In the genomic region with DNA sequence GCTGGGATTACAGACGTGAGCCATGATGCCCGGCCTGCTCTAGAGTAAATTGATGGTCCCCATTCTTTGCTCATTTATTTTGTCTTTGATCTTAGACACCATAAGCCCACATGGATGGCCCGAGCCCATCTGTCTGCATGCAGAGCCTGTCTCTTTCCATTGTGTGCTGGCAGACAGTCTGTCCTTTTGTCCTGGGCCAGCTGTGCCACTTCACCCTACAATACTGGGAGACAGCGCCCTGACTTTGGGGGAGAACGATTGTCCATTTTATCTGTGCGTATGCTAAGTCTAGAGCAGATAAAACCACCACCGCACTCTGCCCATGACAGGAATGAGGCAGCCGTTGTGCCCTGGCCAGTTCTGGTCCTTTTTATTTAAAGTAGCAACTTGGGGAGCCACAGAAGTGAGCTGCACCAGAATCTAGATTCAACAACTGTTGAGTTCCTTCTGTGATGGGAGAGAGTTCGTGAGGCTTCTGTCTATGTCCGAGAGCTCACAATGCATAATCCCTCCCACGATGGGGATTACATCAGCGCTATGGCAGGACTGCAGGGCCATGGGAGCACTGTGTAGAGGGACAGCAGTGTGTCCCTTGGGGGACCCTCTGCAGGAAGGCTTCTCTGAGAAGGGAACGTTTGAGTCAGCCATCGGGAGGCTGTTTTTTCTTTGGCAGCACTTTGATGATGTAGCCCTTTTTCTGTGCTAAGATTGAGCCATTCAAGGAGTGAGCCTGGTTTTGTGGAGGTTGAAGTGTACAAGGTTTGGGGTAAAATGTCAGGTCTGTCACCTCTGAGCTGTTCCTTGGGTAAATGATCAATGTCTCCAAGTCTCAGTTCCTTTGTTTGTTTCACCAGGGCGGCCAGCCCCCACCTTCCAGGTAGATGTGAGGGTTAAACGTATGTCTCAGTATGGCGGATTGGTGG, we compare ENCODE assay signal across 15 cellular contexts. TPM values are rescaled to one million over a fixed set of nuclear protein-coding genes. Genes with fewer than 3 reads are reported as not detected.
DNase-seq lines count a peak whose midpoint lies in the region; ATAC-seq, FAIRE-seq and TF ChIP-seq lines count a peak whose summit lies in the region.
"Had no signal": no experiment of that assay in that cellular context is flagged by ENCODE, and none has a peak within 500 bp of the region (broad histone marks: within the 10 kb centered on the region; RNA-seq: fewer than 3 reads in every experiment).

No MANE protein-coding gene starts in this region.

- no peaks in the 10 kb centered on the region for H3K9me1 ChIP-seq in K562 (ENCODE audit: control insufficient read depth, insufficient read depth, low read length)

- no peaks in the 10 kb centered on the region for H3K79me2 ChIP-seq in K562 (ENCODE audit: control insufficient read depth, insufficient read depth, low read length)
- no peaks in the 10 kb centered on the region for H3K79me2 ChIP-seq in trophoblast cell (ENCODE audit: control insufficient read depth, insufficient read depth, low read length, poor library complexity)

- TF ChIP-seq EP300 in K562 (IDR thresholded peaks at IDR 0.05; ENCODE audit: low read length) = no peak

- ATAC-seq in HG02678 (IDR thresholded peaks at IDR 0.05; ENCODE audit: unreplicated experiment) = peak; percentile 52
- peak; percentile 79 for ATAC-seq in K562
- ATAC-seq in naive B cell (ENCODE audit: low read depth in 2 of 2) = no peak
- no peak for ATAC-seq in HG03159 (IDR thresholded peaks at IDR 0.05; ENCODE audit: unreplicated experiment)
- ATAC-seq in activated CD8-positive, alpha-beta T cell treated with anti-CD3 and anti-CD28 coated beads, Interleukin-2, amount 10 ng/mL, durations not matched to agents 7 days and 5 days = no peak
- ATAC-seq: foreskin keratinocyte, left colon had no signal

- peaks cover 10% of the 10 kb centered on the region; the same call in 1 of the 2 replicates for H4K20me1 ChIP-seq in BLaER1
- 0 out of 2 replicates have a peak, but pooled peaks cover 4% of the 10 kb centered on the region for H4K20me1 ChIP-seq in K562 (replicated peaks; ENCODE audit: control insufficient read depth, insufficient read depth, low read length)

- H3K27ac Mint-ChIP-seq in naive B cell = peak overlapping the region in 5 of 6 donors; percentile 69 to 91 (median 79)
- no peak overlapping the region for H3K27ac Mint-ChIP-seq in activated CD8-positive, alpha-beta T cell treated with anti-CD3 and anti-CD28 coated beads, Interleukin-2, amount 10 ng/mL, durations not matched to agents 7 days and 5 days

- H4K8ac ChIP-seq in trophoblast cell (ENCODE audit: low read depth, low read length) = no peak overlapping the region

- H2BK5ac ChIP-seq in trophoblast cell (ENCODE audit: low read depth, low read length, poor library complexity) = no peak overlapping the region

- H3K4me3 ChIP-seq in BLaER1 = no peak overlapping the region
- H3K4me3 ChIP-seq in K562 = no peak overlapping the region
- H3K4me3 ChIP-seq in trophoblast cell (ENCODE audit: low read depth, low read length) = no peak overlapping the region

- in situ Hi-C loops in K562 (cut with MboI) = no loop called here

- peaks cover 4 to 6% of the 10 kb centered on the region in 2 donors for H3K36me3 Mint-ChIP-seq in naive B cell
- H3K36me3 Mint-ChIP-seq in activated CD8-positive, alpha-beta T cell treated with anti-CD3 and anti-CD28 coated beads, Interleukin-2, amount 10 ng/mL, durations not matched to agents 7 days and 5 days (ENCODE audit: low read depth) = no peaks in the 10 kb centered on the region

- peak overlapping the region; percentile 42 for H3K4me2 ChIP-seq in BLaER1
- H3K4me2 ChIP-seq in K562 (ENCODE audit: insufficient read depth, low read length) = peak overlapping the region; percentile 23; the same call in 1 of the 2 replicates
- H3K4me2 ChIP-seq in trophoblast cell (ENCODE audit: low read length) = no peak overlapping the region

- POLR2A ChIA-PET in K562 (lab: Yijun Ruan, JAX) = interaction anchor here (0.5 to 3.6 kb wide), 2 partner anchors 12 to 462 kb away, joined by 3 to 10 read pairs; a partner anchor contains a TSS
- POLR2A ChIA-PET in activated CD8-positive, alpha-beta T cell treated with anti-CD3 and anti-CD28 coated beads, Interleukin-2, amount 10 ng/mL, durations not matched to agents 7 days and 5 days (lab: Charles Lee) = no interaction called here

- DNase-seq in K562 (ENCODE audit: extremely low read depth in 1 of 4, low spot score in 3 of 4) (peak in 1 of 4 experiments; percentile 9), naive B cell (no peak), trophoblast cell (no peak), UCSD-AML1 (lab: John Stamatoyannopoulos, UW; ENCODE audit: unreplicated experiment) (no peak)
- DNase-seq in activated CD8-positive, alpha-beta T cell treated with anti-CD3 and anti-CD28 coated beads, Interleukin-2, amount 10 ng/mL, durations not matched to agents 7 days and 5 days = no peak
- DNase-seq: activated CD4-positive, alpha-beta T cell treated with anti-CD3 and anti-CD28 coated beads for 48 hours; DMS 273 treated with DMSO at 0.1 percent for 48 hours; foreskin keratinocyte; left colon; NCI-H2081 treated with DMSO at 0.1 percent for 48 hours; stimulated activated CD4-positive, alpha-beta T cell treated with anti-CD3 and anti-CD28 coated beads, Interleukin-1b, Interleukin-23, amount 100 ng/mL, for 48 hours had no signal

- no peak overlapping the region for H3K4ac ChIP-seq in trophoblast cell (ENCODE audit: low read depth, low read length)

- no peak overlapping the region for H4K12ac ChIP-seq in trophoblast cell (ENCODE audit: low read depth, low read length)

- H4K91ac ChIP-seq in trophoblast cell (ENCODE audit: low read depth, low read length) = no peak overlapping the region

- peaks cover 0 to 2% (median 0%) of the 10 kb centered on the region in 7 donors for H3K9me3 Mint-ChIP-seq in naive B cell
- H3K9me3 Mint-ChIP-seq in activated CD8-positive, alpha-beta T cell treated with anti-CD3 and anti-CD28 coated beads, Interleukin-2, amount 10 ng/mL, durations not matched to agents 7 days and 5 days (ENCODE audit: insufficient read depth) = no peaks in the 10 kb centered on the region

- no peak overlapping the region for H2BK12ac ChIP-seq in trophoblast cell (ENCODE audit: low read length)

- no TSS peak for BruUV-seq in K562 (replicated peaks; lab: Mats Ljungman, UMichigan)

- H3K9ac ChIP-seq in BLaER1 (no peak overlapping the region), K562 (ENCODE audit: insufficient read depth in 1 of 2, low read depth in 2 of 2, low read length in 2 of 2) (peak overlapping the region in 1 of 2 experiments; percentile 70; a peak in 1 of 4 replicates), trophoblast cell (ENCODE audit: low read length) (no peak overlapping the region)

- H3K9me3 ChIP-seq in BLaER1 = no peaks in the 10 kb centered on the region
- no peaks in the 10 kb centered on the region for H3K9me3 ChIP-seq in K562 (replicated peaks; ENCODE audit: control insufficient read depth, insufficient read depth, low read depth, low read length)
- no peaks in the 10 kb centered on the region for H3K9me3 ChIP-seq in trophoblast cell (ENCODE audit: insufficient read depth, low read depth, low read length)

- CTCF ChIA-PET in K562 (lab: Yijun Ruan, JAX; ENCODE audit: low intra/inter-chr PET ratio) = no interaction called here
- CTCF ChIA-PET in activated CD8-positive, alpha-beta T cell treated with anti-CD3 and anti-CD28 coated beads, Interleukin-2, amount 10 ng/mL, durations not matched to agents 7 days and 5 days (lab: Charles Lee) = no interaction called here

- H3K27ac ChIP-seq in BLaER1 (peak overlapping the region; percentile 5), K562 (ENCODE audit: extremely low read depth, low read depth, low read length) (no peak overlapping the region), trophoblast cell (ENCODE audit: low read depth, low read length) (no peak overlapping the region)
- H3K27ac ChIP-seq: foreskin keratinocyte had no signal

- TF ChIP-seq POLR2A in K562 (conservative IDR thresholded peaks at IDR 0.05) = no peak

- no peak for TF ChIP-seq CTCF in K562 (IDR thresholded peaks at IDR 0.05 in 2 of 3, conservative IDR thresholded peaks at IDR 0.05 in 1 of 3; ENCODE audit: insufficient read depth in 2 of 3, low read depth in 1 of 3, low read length in 3 of 3)

- H3K79me1 ChIP-seq in trophoblast cell (ENCODE audit: low read length) = no peaks in the 10 kb centered on the region

- no peak overlapping the region for H2BK120ac ChIP-seq in trophoblast cell (ENCODE audit: insufficient read depth, low read length, poor library complexity)

- no peaks in the 10 kb centered on the region for H3K27me3 Mint-ChIP-seq in naive B cell
- no peaks in the 10 kb centered on the region for H3K27me3 Mint-ChIP-seq in activated CD8-positive, alpha-beta T cell treated with anti-CD3 and anti-CD28 coated beads, Interleukin-2, amount 10 ng/mL, durations not matched to agents 7 days and 5 days (ENCODE audit: low read depth)

- intact Hi-C loops in K562 (cut with micrococcal nuclease) = no loop called here

- H3K36me3 ChIP-seq in BLaER1 = peaks cover 5% of the 10 kb centered on the region; the same call in 1 of the 2 replicates
- no peaks in the 10 kb centered on the region for H3K36me3 ChIP-seq in K562 (ENCODE audit: control insufficient read depth, insufficient read depth, low read length)
- no peaks in the 10 kb centered on the region for H3K36me3 ChIP-seq in trophoblast cell (ENCODE audit: control insufficient read depth in 1 of 2, insufficient read depth in 2 of 2, low read length in 2 of 2)

- 41% methylated on average over 17 of the region's 17 CpGs for WGBS in K562 (ENCODE audit: insufficient coverage, low coverage, missing lambda C conversion rate)
- WGBS in trophoblast cell (ENCODE audit: extremely low coverage, insufficient coverage, insufficient read length) = no CpG with 5 or more reads among the region's 17 CpGs

- H3K27me3 ChIP-seq in BLaER1 = no peaks in the 10 kb centered on the region
- H3K27me3 ChIP-seq in K562 (ENCODE audit: control insufficient read depth in 2 of 2, insufficient read depth in 2 of 2, low read length in 2 of 2) = no peaks in the 10 kb centered on the region
- no peaks in the 10 kb centered on the region for H3K27me3 ChIP-seq in trophoblast cell (ENCODE audit: insufficient read depth, low read length)
- H3K27me3 ChIP-seq: foreskin keratinocyte had no signal

- FAIRE-seq in K562 (lab: Jason Lieb, UNC) = peak; percentile 23

- no peak overlapping the region for H3K18ac ChIP-seq in trophoblast cell (ENCODE audit: low read length)

- no peak overlapping the region for H2AK5ac ChIP-seq in trophoblast cell (ENCODE audit: low read length)

- peak overlapping the region in 4 of 8 donors; percentile 4 to 73 (median 42) for H3K4me3 Mint-ChIP-seq in naive B cell
- no peak overlapping the region for H3K4me3 Mint-ChIP-seq in activated CD8-positive, alpha-beta T cell treated with anti-CD3 and anti-CD28 coated beads, Interleukin-2, amount 10 ng/mL, durations not matched to agents 7 days and 5 days

- TF ChIP-seq RAD21 in K562 (CRISPR knock-in tag; conservative IDR thresholded peaks at IDR 0.05 in 1 of 2, IDR thresholded peaks at IDR 0.05 in 1 of 2) = no peak

- H3K23ac ChIP-seq in trophoblast cell (ENCODE audit: low read length) = no peak overlapping the region

- no peak overlapping the region for H3K14ac ChIP-seq in trophoblast cell (ENCODE audit: low read length)

- H3K4me1 ChIP-seq in BLaER1 (peaks cover 44% of the 10 kb centered on the region), K562 (replicated peaks in 1 of 2; ENCODE audit: control insufficient read depth in 2 of 2, insufficient read depth in 2 of 2, low read length in 2 of 2) (peaks cover 1 to 5% of the 10 kb centered on the region in 2 experiments; a peak in 4 of 5 replicates), trophoblast cell (ENCODE audit: control insufficient read depth in 1 of 2, insufficient read depth in 2 of 2, low read length in 2 of 2) (peaks cover 0 to 3% of the 10 kb centered on the region in 2 experiments)
- H3K4me1 ChIP-seq: foreskin keratinocyte had no signal

- H2AFZ ChIP-seq in K562 (ENCODE audit: low read depth, low read length) = 0 out of 2 replicates have a peak overlapping the region, but pooled peaks have one; percentile 2
- H2AFZ ChIP-seq in trophoblast cell (ENCODE audit: insufficient read depth, low read length, poor library complexity) = no peak overlapping the region

- H3K4me1 Mint-ChIP-seq in naive B cell = peaks cover 55 to 92% (median 82%) of the 10 kb centered on the region in 3 donors
- H3K4me1 Mint-ChIP-seq in activated CD8-positive, alpha-beta T cell treated with anti-CD3 and anti-CD28 coated beads, Interleukin-2, amount 10 ng/mL, durations not matched to agents 7 days and 5 days (ENCODE audit: low read depth) = peaks cover 1% of the 10 kb centered on the region

RNA-seq across cellular contexts. Expression of a gene that starts 13.0 kb away (rescaled TPM):
- 65.5 and 121 TPM in 2 replicates for total RNA-seq in K562 (2011; cell fraction: chromatin; rRNA removed; ENCODE audit: low replicate concordance)
- total RNA-seq in K562 (2011; cell fraction: nucleolus; rRNA removed) = 41.4 and 46.6 TPM in 2 replicates
- 50.2 and 55.7 TPM in 2 replicates for total RNA-seq in K562 (2011; cell fraction: nucleoplasm; rRNA removed)
- total RNA-seq in K562 (2014; rRNA removed) (4.5 and 8.3 TPM in 2 replicates), K562 (2014; rRNA removed; fragmentation: Illumina TruSeq; extraction: Trizol) (4.8 and 5.4 TPM in 2 replicates), K562 (2015; rRNA removed; fragmentation: Illumina TruSeq; extraction: Trizol) (6.9 and 7.2 TPM in 2 replicates), K562 (2021) (10.2 and 12.8 TPM in 2 replicates)
- polyA plus RNA-seq in K562 (2011; rRNA removed) (4.8 and 6.5 TPM in 2 replicates), K562 (2014; fragmentation: Illumina TruSeq; extraction: Trizol) (4.8 TPM in 2 replicates), K562 (2014; fragmentation: Nextera tagmentation; extraction: Ambion mirVana) (1 to 10 TPM; 1.5 to 5.5 TPM), K562 (2014; rRNA removed) (3.7 and 4.1 TPM in 2 replicates), naive B cell (ENCODE audit: low read depth in 6 of 6) (100 to 1,000 TPM in 5 of 6 donors, 10 to 100 TPM in 1; 96.0 to 209 (median 155) TPM)
- polyA plus RNA-seq in K562 (2011; cell fraction: cytosol; rRNA removed) = 3.0 and 4.4 TPM in 2 replicates
- 3.4 and 6.4 TPM in 2 replicates for polyA plus RNA-seq in K562 (2011; cell fraction: nucleus; rRNA removed)
- 7.0 and 8.2 TPM in 2 replicates for polyA plus RNA-seq in K562 (2012)
- polyA minus RNA-seq in K562 (2011; rRNA and poly(A)+ RNA removed) = 13.4 and 13.6 TPM in 2 replicates
- 7.3 and 9.1 TPM in 2 replicates for polyA minus RNA-seq in K562 (2011; cell fraction: cytosol; rRNA and poly(A)+ RNA removed)
- 12.8 and 26.5 TPM in 2 replicates for polyA minus RNA-seq in K562 (2011; cell fraction: nucleus; rRNA and poly(A)+ RNA removed)
- total RNA-seq in activated CD8-positive, alpha-beta T cell treated with anti-CD3 and anti-CD28 coated beads, Interleukin-2, amount 10 ng/mL, durations not matched to agents 7 days and 5 days = 10 to 100 TPM; 15.4 to 18.5 TPM
- 3.8 and 4.0 TPM in 2 replicates for polyA plus RNA-seq in trophoblast cell (2013)

RNA-seq across cellular contexts. Expression of a gene that starts 24.5 kb away (rescaled TPM):
- total RNA-seq in K562 (2011; cell fraction: chromatin; rRNA removed; ENCODE audit: low replicate concordance) = not detected in 2 replicates
- total RNA-seq in K562 (2011; cell fraction: nucleolus; rRNA removed) = not detected in 2 replicates
- not detected in 2 replicates for total RNA-seq in K562 (2011; cell fraction: nucleoplasm; rRNA removed)
- total RNA-seq in K562 (2014; rRNA removed) (not detected in 2 replicates), K562 (2014; rRNA removed; fragmentation: Illumina TruSeq; extraction: Trizol) (not detected in 2 replicates), K562 (2015; rRNA removed; fragmentation: Illumina TruSeq; extraction: Trizol) (not detected in 2 replicates), K562 (2021) (not detected in 2 replicates)
- polyA plus RNA-seq in K562 (2011; rRNA removed) (not detected in 2 replicates), K562 (2014; fragmentation: Illumina TruSeq; extraction: Trizol) (not detected in 2 replicates), K562 (2014; fragmentation: Nextera tagmentation; extraction: Ambion mirVana) (not detected), K562 (2014; rRNA removed) (not detected in 2 replicates), naive B cell (ENCODE audit: low read depth in 6 of 6) (10 to 100 TPM; 24.0 to 75.8 (median 39.7) TPM)
- not detected in 2 replicates for polyA plus RNA-seq in K562 (2011; cell fraction: cytosol; rRNA removed)
- not detected in 2 replicates for polyA plus RNA-seq in K562 (2011; cell fraction: nucleus; rRNA removed)
- not detected in 2 replicates for polyA plus RNA-seq in K562 (2012)
- polyA minus RNA-seq in K562 (2011; rRNA and poly(A)+ RNA removed) = not detected in 2 replicates
- not detected in 2 replicates for polyA minus RNA-seq in K562 (2011; cell fraction: cytosol; rRNA and poly(A)+ RNA removed)
- not detected in 2 replicates for polyA minus RNA-seq in K562 (2011; cell fraction: nucleus; rRNA and poly(A)+ RNA removed)
- total RNA-seq in activated CD8-positive, alpha-beta T cell treated with anti-CD3 and anti-CD28 coated beads, Interleukin-2, amount 10 ng/mL, durations not matched to agents 7 days and 5 days = not detected
- not detected in 2 replicates for polyA plus RNA-seq in trophoblast cell (2013)
- total RNA-seq: foreskin keratinocyte, osteocyte had no signal
- polyA plus RNA-seq: foreskin keratinocyte had no signal

RNA-seq across cellular contexts. Expression of a gene that starts 47.7 kb away (rescaled TPM):
- 60.6 and 96.4 TPM in 2 replicates for total RNA-seq in K562 (2011; cell fraction: chromatin; rRNA removed; ENCODE audit: low replicate concordance)
- total RNA-seq in K562 (2011; cell fraction: nucleolus; rRNA removed) = 14.0 and 22.1 TPM in 2 replicates
- total RNA-seq in K562 (2011; cell fraction: nucleoplasm; rRNA removed) = 23.3 and 36.0 TPM in 2 replicates
- 0.86 and 1.4 TPM in 2 replicates for total RNA-seq in K562 (2014; rRNA removed)
- 1.8 and 1.9 TPM in 2 replicates for total RNA-seq in K562 (2014; rRNA removed; fragmentation: Illumina TruSeq; extraction: Trizol)
- 2.9 and 3.4 TPM in 2 replicates for total RNA-seq in K562 (2015; rRNA removed; fragmentation: Illumina TruSeq; extraction: Trizol)
- 2.9 and 4.1 TPM in 2 replicates for total RNA-seq in K562 (2021)
- 1.0 and 1.9 TPM in 2 replicates for polyA plus RNA-seq in K562 (2011; rRNA removed)
- 0.39 and 1.7 TPM in 2 replicates for polyA plus RNA-seq in K562 (2011; cell fraction: cytosol; rRNA removed)
- 16.3 and 24.2 TPM in 2 replicates for polyA plus RNA-seq in K562 (2011; cell fraction: nucleus; rRNA removed)
- 2.3 and 4.0 TPM in 2 replicates for polyA plus RNA-seq in K562 (2012)
- polyA plus RNA-seq in K562 (2014; fragmentation: Illumina TruSeq; extraction: Trizol) = 0.58 and 0.91 TPM in 2 replicates
- polyA plus RNA-seq in K562 (2014; fragmentation: Nextera tagmentation; extraction: Ambion mirVana) = under 1 TPM in 1 of 2 experiments, not detected in 1; 0.21 TPM
- polyA plus RNA-seq in K562 (2014; rRNA removed) = 1.9 and 3.6 TPM in 2 replicates
- 6.6 and 7.1 TPM in 2 replicates for polyA minus RNA-seq in K562 (2011; rRNA and poly(A)+ RNA removed)
- polyA minus RNA-seq in K562 (2011; cell fraction: cytosol; rRNA and poly(A)+ RNA removed) = 1.9 and 2.8 TPM in 2 replicates
- 7.0 and 9.3 TPM in 2 replicates for polyA minus RNA-seq in K562 (2011; cell fraction: nucleus; rRNA and poly(A)+ RNA removed)
- polyA plus RNA-seq in naive B cell (ENCODE audit: low read depth in 6 of 6) = 1 to 10 TPM in 4 of 6 donors, not detected in 2; 1.4 to 8.7 (median 6.1) TPM
- total RNA-seq in activated CD8-positive, alpha-beta T cell treated with anti-CD3 and anti-CD28 coated beads, Interleukin-2, amount 10 ng/mL, durations not matched to agents 7 days and 5 days = 10 to 100 TPM; 12.0 to 17.9 TPM
- 2.4 and 3.1 TPM in 2 replicates for polyA plus RNA-seq in trophoblast cell (2013)

Comparison
In these comparisons a context has a peak if more than half of its experiments do, and no peak if none do; other contexts are left out.
1. ATAC-seq: peak in HG02678 (single experiment) and K562 (single experiment); none in naive B cell (0 of 2), HG03159 (single experiment) and activated CD8-positive, alpha-beta T cell treated with anti-CD3 and anti-CD28 coated beads, Interleukin-2, amount 10 ng/mL, durations not matched to agents 7 days and 5 days (single experiment).